In the genomic region with DNA sequence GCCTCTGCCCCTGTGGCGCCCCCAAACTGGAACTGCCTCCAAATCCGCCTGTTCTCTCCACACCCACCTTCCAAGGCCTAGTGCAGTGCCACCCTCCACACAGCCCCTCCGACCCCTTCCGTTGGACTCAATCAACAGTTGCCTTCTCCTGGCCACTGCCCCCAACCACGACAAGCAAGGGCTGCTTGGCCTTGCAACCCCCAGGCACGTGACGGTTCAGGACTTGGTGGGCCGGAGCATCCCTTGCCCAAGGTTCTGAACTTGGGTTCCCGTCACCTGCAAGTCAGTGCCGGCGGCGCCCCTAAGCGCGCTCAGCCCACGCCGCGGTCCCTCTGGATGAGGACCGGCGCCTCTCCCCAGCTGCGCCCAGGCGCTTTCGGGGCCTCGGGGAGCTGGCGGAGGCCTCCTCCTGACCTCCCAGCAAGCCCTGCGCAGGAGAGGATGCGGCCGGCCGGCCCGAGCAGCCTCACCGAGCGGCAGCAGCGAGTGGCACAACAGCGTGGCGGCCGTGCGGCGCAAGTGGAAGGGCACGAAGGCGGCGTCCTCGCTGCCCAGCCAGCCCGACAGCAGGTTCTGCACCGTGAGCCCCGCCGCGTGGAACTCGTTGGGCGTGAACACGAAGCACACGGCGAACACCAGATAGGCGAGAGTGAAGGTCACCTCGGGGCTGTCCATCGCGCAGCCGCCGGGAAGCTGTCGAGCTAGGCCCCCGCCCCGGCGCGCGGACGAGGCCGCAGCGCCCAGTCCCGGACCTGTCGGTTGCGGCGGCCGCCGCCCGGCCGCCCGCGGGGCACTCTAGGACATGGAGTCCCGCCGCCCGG, we compare ENCODE assay signal across 8 cellular contexts. TPM values are rescaled to one million over a fixed set of nuclear protein-coding genes. Genes with fewer than 3 reads are reported as not detected.
A peak's percentile ranks its signal among the peaks of the same experiment; 100 is the strongest.
DNase-seq lines count a peak whose midpoint lies in the region; ATAC-seq, FAIRE-seq and TF ChIP-seq lines count a peak whose summit lies in the region.

No MANE protein-coding gene starts in this region.

- CTCF ChIA-PET in activated CD4-positive, alpha-beta memory T cell treated with anti-CD3 and anti-CD28 coated beads, Interleukin-2, amount 10 ng/mL, durations not matched to agents 7 days and 5 days (lab: Charles Lee) = interaction anchor here (1.0 to 10.2 kb wide), 6 partner anchors 8 to 27 kb away, joined by 3 to 122 read pairs (median 4); a partner anchor contains a TSS

- no peaks in the 10 kb centered on the region for H3K9me3 Mint-ChIP-seq in activated CD4-positive, alpha-beta memory T cell treated with anti-CD3 and anti-CD28 coated beads, Interleukin-2, amount 10 ng/mL, durations not matched to agents 7 days and 5 days

- H3K9me3 ChIP-seq in mucosa of descending colon (no peaks in the 10 kb centered on the region), thoracic aorta (no peaks in the 10 kb centered on the region)

- DNase-seq in DMS53 (lab: John Stamatoyannopoulos, UW) (peak; percentile 88), HTR-8/SVneo (ENCODE audit: insufficient read length, low spot score) (no peak), epithelial cell of esophagus (ENCODE audit: low read depth) (peak; percentile 30), mucosa of descending colon (peak; percentile 60 to 85 (median 80)), thoracic aorta (ENCODE audit: low spot score) (no peak), putamen (ENCODE audit: low spot score) (no peak)
- peak; percentile 66 for DNase-seq in activated CD4-positive, alpha-beta memory T cell treated with anti-CD3 and anti-CD28 coated beads, Interleukin-2, amount 10 ng/mL, durations not matched to agents 7 days and 5 days

- H3K27me3 ChIP-seq in thoracic aorta (replicated peaks; ENCODE audit: insufficient read depth) = no peaks in the 10 kb centered on the region

- FAIRE-seq in HTR-8/SVneo (lab: Jason Lieb, UNC) = peak; percentile 84

- H3K27ac Mint-ChIP-seq in activated CD4-positive, alpha-beta memory T cell treated with anti-CD3 and anti-CD28 coated beads, Interleukin-2, amount 10 ng/mL, durations not matched to agents 7 days and 5 days = peak overlapping the region; percentile 92

- H3K36me3 Mint-ChIP-seq in activated CD4-positive, alpha-beta memory T cell treated with anti-CD3 and anti-CD28 coated beads, Interleukin-2, amount 10 ng/mL, durations not matched to agents 7 days and 5 days (ENCODE audit: low read depth) = peaks cover 50% of the 10 kb centered on the region

- H3K4me3 Mint-ChIP-seq in activated CD4-positive, alpha-beta memory T cell treated with anti-CD3 and anti-CD28 coated beads, Interleukin-2, amount 10 ng/mL, durations not matched to agents 7 days and 5 days = peak overlapping the region; percentile 86

- H3K27ac ChIP-seq in thoracic aorta = peak overlapping the region; percentile 92 to 95

- POLR2A ChIA-PET in activated CD4-positive, alpha-beta memory T cell treated with anti-CD3 and anti-CD28 coated beads, Interleukin-2, amount 10 ng/mL, durations not matched to agents 7 days and 5 days (lab: Charles Lee) = interaction anchor here (0.6 to 13.8 kb wide), 14 partner anchors 10 to 696 kb away, joined by 3 to 371 read pairs (median 5); a partner anchor contains a TSS

- TF ChIP-seq CTCF in epithelial cell of esophagus (IDR thresholded peaks at IDR 0.05; ENCODE audit: insufficient read depth, low read depth, low read length, missing control alignments) (no peak), mucosa of descending colon (IDR thresholded peaks at IDR 0.05) (no peak), thoracic aorta (IDR thresholded peaks at IDR 0.05) (no peak)

- no peaks in the 10 kb centered on the region for H3K36me3 ChIP-seq in mucosa of descending colon (ENCODE audit: low read depth)
- peaks cover 12% of the 10 kb centered on the region for H3K36me3 ChIP-seq in thoracic aorta

- H3K4me3 ChIP-seq in epithelial cell of esophagus (ENCODE audit: low read length) = peak overlapping the region; percentile 80
- peak overlapping the region; percentile 72 for H3K4me3 ChIP-seq in mucosa of descending colon
- H3K4me3 ChIP-seq in thoracic aorta = peak overlapping the region; percentile 73

- H3K27me3 Mint-ChIP-seq in activated CD4-positive, alpha-beta memory T cell treated with anti-CD3 and anti-CD28 coated beads, Interleukin-2, amount 10 ng/mL, durations not matched to agents 7 days and 5 days = no peaks in the 10 kb centered on the region

- intact Hi-C loops in mucosa of descending colon (cut with DNase I, micrococcal nuclease) = no loop called here

- peaks cover 62% of the 10 kb centered on the region for H3K4me1 Mint-ChIP-seq in activated CD4-positive, alpha-beta memory T cell treated with anti-CD3 and anti-CD28 coated beads, Interleukin-2, amount 10 ng/mL, durations not matched to agents 7 days and 5 days

- H3K4me1 ChIP-seq in mucosa of descending colon (ENCODE audit: low read depth) (peaks cover 37% of the 10 kb centered on the region), thoracic aorta (ENCODE audit: control insufficient read depth in 1 of 2, low read depth in 2 of 2) (peaks cover 14 to 29% of the 10 kb centered on the region in 2 donors)

- ATAC-seq in GM19397 (IDR thresholded peaks at IDR 0.05; ENCODE audit: unreplicated experiment) (peak; percentile 17), mucosa of descending colon (peak; percentile 56), thoracic aorta (ENCODE audit: insufficient number of reproducible peaks, low FRiP score, low read depth) (no peak)

RNA-seq across cellular contexts. Expression of a gene that starts 0.8 kb away (rescaled TPM):
- 10 to 100 TPM; 20.4 to 22.3 TPM for total RNA-seq in activated CD4-positive, alpha-beta memory T cell treated with anti-CD3 and anti-CD28 coated beads, Interleukin-2, amount 10 ng/mL, durations not matched to agents 7 days and 5 days
- total RNA-seq in mucosa of descending colon (10 to 100 TPM; 43.7 to 57.0 (median 55.6) TPM), thoracic aorta (100 to 1,000 TPM in 1 of 2 donors, 10 to 100 TPM in 1; 58.1 to 104 TPM)

RNA-seq across cellular contexts. Expression of a gene that starts 0.9 kb away (rescaled TPM):
- 100 to 1,000 TPM; 213 TPM for total RNA-seq in activated CD4-positive, alpha-beta memory T cell treated with anti-CD3 and anti-CD28 coated beads, Interleukin-2, amount 10 ng/mL, durations not matched to agents 7 days and 5 days
- total RNA-seq in mucosa of descending colon (10 to 100 TPM; 12.0 to 30.2 (median 12.7) TPM), thoracic aorta (10 to 100 TPM in 1 of 2 donors, 1 to 10 TPM in 1; 6.2 to 24.5 TPM)

RNA-seq across cellular contexts. Expression of a gene that starts 8.3 kb away (rescaled TPM):
- total RNA-seq in activated CD4-positive, alpha-beta memory T cell treated with anti-CD3 and anti-CD28 coated beads, Interleukin-2, amount 10 ng/mL, durations not matched to agents 7 days and 5 days = 100 to 1,000 TPM; 105 to 107 TPM
- total RNA-seq in mucosa of descending colon (10 to 100 TPM; 21.9 to 31.7 (median 30.6) TPM), thoracic aorta (10 to 100 TPM; 29.8 to 30.5 TPM)

RNA-seq across cellular contexts. Expression of a gene that starts 36.3 kb away (rescaled TPM):
- total RNA-seq in activated CD4-positive, alpha-beta memory T cell treated with anti-CD3 and anti-CD28 coated beads, Interleukin-2, amount 10 ng/mL, durations not matched to agents 7 days and 5 days = under 1 TPM; 0.65 to 0.91 TPM
- total RNA-seq in mucosa of descending colon (1 to 10 TPM in 2 of 3 donors, under 1 TPM in 1; 0.65 to 1.8 (median 1.4) TPM), thoracic aorta (10 to 100 TPM in 1 of 2 donors, 1 to 10 TPM in 1; 5.1 to 10.9 TPM)

Comparison
In these comparisons a context has a peak if more than half of its experiments do, and no peak if none do; other contexts are left out.
1. DNase-seq: peak in DMS53 (single experiment), activated CD4-positive, alpha-beta memory T cell treated with anti-CD3 and anti-CD28 coated beads, Interleukin-2, amount 10 ng/mL, durations not matched to agents 7 days and 5 days (single experiment), epithelial cell of esophagus (single experiment) and mucosa of descending colon (3 of 3); none in HTR-8/SVneo (single experiment), thoracic aorta (single experiment) and putamen (single experiment).
2. RNA of a gene that starts 0.9 kb away (total RNA-seq): 213 TPM in activated CD4-positive, alpha-beta memory T cell treated with anti-CD3 and anti-CD28 coated beads, Interleukin-2, amount 10 ng/mL, durations not matched to agents 7 days and 5 days; 6.2 to 24.5 TPM in thoracic aorta and 12.0 to 30.2 TPM in mucosa of descending colon; every median in the first group is over 4 times any median in the second.
3. Peak in every context shown above with its lines, with median percentiles within 50 percentile points of each other: H3K4me3 ChIP-seq.